In the genomic region with DNA sequence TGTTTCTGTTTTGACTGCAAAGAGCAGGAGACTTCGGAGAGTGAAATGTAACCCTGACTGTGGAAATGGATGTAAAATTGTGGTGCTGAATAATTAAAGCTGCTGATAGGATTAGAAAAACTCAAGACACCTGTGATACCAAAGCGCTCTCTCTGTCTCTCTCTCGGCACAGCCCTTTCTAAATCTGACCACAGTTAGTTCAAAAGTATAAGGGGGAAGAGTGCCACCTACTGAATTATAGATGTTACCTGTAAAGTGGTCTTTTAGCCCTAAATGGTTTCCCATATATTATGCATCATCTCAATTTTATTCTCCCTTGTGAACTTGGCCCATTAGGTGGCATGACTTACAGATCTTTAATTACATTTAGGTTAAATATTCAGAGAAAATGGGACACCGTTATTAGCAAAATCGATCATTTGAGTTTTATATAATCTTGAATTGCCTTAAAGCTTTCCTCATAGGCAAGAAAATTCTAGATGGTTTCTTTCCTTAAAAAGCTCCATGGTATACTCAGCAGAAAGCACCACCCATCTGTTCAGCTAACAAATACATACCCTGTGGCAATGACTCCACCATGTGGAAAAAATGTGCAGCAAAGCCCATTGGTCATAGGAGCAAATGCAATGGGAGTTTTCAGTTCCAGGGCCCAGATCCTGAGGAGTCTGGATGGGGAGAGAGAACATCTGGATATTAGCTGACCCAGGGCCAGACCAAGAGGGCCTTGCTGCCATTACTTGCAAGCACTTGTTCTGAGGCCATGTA, we compare ENCODE assay signal across 1 cellular context.
TF ChIP-seq lines count a peak whose summit lies in the region.

No MANE protein-coding gene starts in this region.

TF ChIP-seq in IMR-90, 13 proteins besides CTCF, POLR2A, EP300 and RAD21 (continued from another document):
- TF ChIP-seq RFX5 (IDR thresholded peaks at IDR 0.05; ENCODE audit: low read depth, low read length): no peak
- no peak for TF ChIP-seq RCOR1 (IDR thresholded peaks at IDR 0.05; ENCODE audit: insufficient replicate concordance, low read length)
- TF ChIP-seq MAZ (IDR thresholded peaks at IDR 0.05; ENCODE audit: borderline replicate concordance, low read depth, low read length): no peak
- no peak for TF ChIP-seq MXI1 (IDR thresholded peaks at IDR 0.05; ENCODE audit: borderline replicate concordance, low read depth, low read length)
- no peak for TF ChIP-seq FOS (IDR thresholded peaks at IDR 0.05; ENCODE audit: low read depth, low read length)
- TF ChIP-seq MAFK (IDR thresholded peaks at IDR 0.05; ENCODE audit: low read depth, low read length): no peak
